In genomic region chr22:37267661-37268413, GRCh38 we compare ENCODE assay signal across 1 cellular context.
TF ChIP-seq lines count a peak whose summit lies in the region.

No MANE protein-coding gene starts in this region.

TF ChIP-seq in K562, 482 proteins besides CTCF, POLR2A, EP300 and RAD21 (continued from another document):
- TF ChIP-seq ATF3 (IDR thresholded peaks at IDR 0.05) (peak; percentile 65), ATF3 (CRISPR knock-in tag; conservative IDR thresholded peaks at IDR 0.05) (no peak), ILF3 (IDR thresholded peaks at IDR 0.05; ENCODE audit: borderline replicate concordance) (no peak), KAT7 (CRISPR knock-in tag; IDR thresholded peaks at IDR 0.05; ENCODE audit: borderline replicate concordance) (no peak), ZNF124 (CRISPR knock-in tag; IDR thresholded peaks at IDR 0.05) (no peak), PHF8 (IDR thresholded peaks at IDR 0.05; ENCODE audit: borderline replicate concordance, low read length) (0 out of 2 replicates have a peak, but pooled peaks have one; percentile 9), CEBPG (CRISPR knock-in tag; IDR thresholded peaks at IDR 0.05) (no peak), CEBPG (tag; conservative IDR thresholded peaks at IDR 0.05 in 1 of 2, IDR thresholded peaks at IDR 0.05 in 1 of 2) (no peak)
